ENCODE assay signal across 9 cellular contexts in genomic region chr9:136120119-136120393, GRCh38. TPM values are rescaled to one million over a fixed set of nuclear protein-coding genes. Genes with fewer than 3 reads are reported as not detected.
DNase-seq lines count a peak whose midpoint lies in the region; ATAC-seq and TF ChIP-seq lines count a peak whose summit lies in the region.
"Had no signal": no experiment of that assay in that cellular context is flagged by ENCODE, and none has a peak within 500 bp of the region (broad histone marks: within the 10 kb centered on the region; RNA-seq: fewer than 3 reads in every experiment).

No MANE protein-coding gene starts in this region.

- H3K27ac ChIP-seq in thoracic aorta: peak overlapping the region in 1 of 2 donors; percentile 81

- H3K4me3 ChIP-seq in thoracic aorta: peak overlapping the region; percentile 85

- no peak for ATAC-seq in activated CD8-positive, alpha-beta T cell treated with anti-CD3 and anti-CD28 coated beads for 36 hours
- ATAC-seq in left colon: peak; percentile 14
- ATAC-seq in thoracic aorta (ENCODE audit: insufficient number of reproducible peaks, low FRiP score, low read depth): no peak
- ATAC-seq in GM18909 (IDR thresholded peaks at IDR 0.05; ENCODE audit: poor library complexity, unreplicated experiment): no peak

- CTCF ChIA-PET in activated CD8-positive, alpha-beta T cell treated with anti-CD3 and anti-CD28 coated beads for 36 hours (lab: Charles Lee): interaction anchor here (0.7 to 4.8 kb wide), 3 partner anchors 19 to 152 kb away, joined by 3 to 54 read pairs (median 4); no protein-coding TSS in a partner anchor

- no peak overlapping the region for H3K27ac Mint-ChIP-seq in activated naive CD4-positive, alpha-beta T cell treated with anti-CD3 and anti-CD28 coated beads, Interleukin-2, amount 50 U/mL, for 24 hours
- H3K27ac Mint-ChIP-seq in activated CD8-positive, alpha-beta T cell treated with anti-CD3 and anti-CD28 coated beads for 36 hours: peak overlapping the region; percentile 86

- H3K36me3 Mint-ChIP-seq in activated naive CD4-positive, alpha-beta T cell treated with anti-CD3 and anti-CD28 coated beads, Interleukin-2, amount 50 U/mL, for 24 hours: no peaks in the 10 kb centered on the region
- H3K36me3 Mint-ChIP-seq in activated CD8-positive, alpha-beta T cell treated with anti-CD3 and anti-CD28 coated beads for 36 hours (ENCODE audit: low read depth): peaks cover 2% of the 10 kb centered on the region

- peaks cover 15 to 36% of the 10 kb centered on the region in 2 donors for H3K4me1 ChIP-seq in thoracic aorta (ENCODE audit: control insufficient read depth in 1 of 2, low read depth in 2 of 2)

- H3K4me1 Mint-ChIP-seq in activated naive CD4-positive, alpha-beta T cell treated with anti-CD3 and anti-CD28 coated beads, Interleukin-2, amount 50 U/mL, for 24 hours: peaks cover under 1% of the 10 kb centered on the region
- peaks cover 4% of the 10 kb centered on the region for H3K4me1 Mint-ChIP-seq in activated CD8-positive, alpha-beta T cell treated with anti-CD3 and anti-CD28 coated beads for 36 hours (ENCODE audit: low read depth)

- TF ChIP-seq CTCF in activated CD8-positive, alpha-beta T cell treated with anti-CD3 and anti-CD28 coated beads for 36 hours (IDR thresholded peaks at IDR 0.05): no peak
- TF ChIP-seq CTCF in thoracic aorta (IDR thresholded peaks at IDR 0.05): no peak

- H3K9me3 Mint-ChIP-seq in activated naive CD4-positive, alpha-beta T cell treated with anti-CD3 and anti-CD28 coated beads, Interleukin-2, amount 50 U/mL, for 24 hours: no peaks in the 10 kb centered on the region
- H3K9me3 Mint-ChIP-seq in activated CD8-positive, alpha-beta T cell treated with anti-CD3 and anti-CD28 coated beads for 36 hours: no peaks in the 10 kb centered on the region

- no peaks in the 10 kb centered on the region for H3K27me3 Mint-ChIP-seq in activated naive CD4-positive, alpha-beta T cell treated with anti-CD3 and anti-CD28 coated beads, Interleukin-2, amount 50 U/mL, for 24 hours
- peaks cover 2% of the 10 kb centered on the region for H3K27me3 Mint-ChIP-seq in activated CD8-positive, alpha-beta T cell treated with anti-CD3 and anti-CD28 coated beads for 36 hours
- H3K27me3 Mint-ChIP-seq: activated B cell treated with CpG ODN at 0.5 μM for 24 hours had no signal

- POLR2A ChIA-PET in activated CD8-positive, alpha-beta T cell treated with anti-CD3 and anti-CD28 coated beads for 36 hours (lab: Charles Lee): interaction anchor here (0.9 kb wide), 1 partner anchor 116 kb away, joined by 4 read pairs; no protein-coding TSS in a partner anchor

- H3K9me3 ChIP-seq in thoracic aorta: no peaks in the 10 kb centered on the region

- peaks cover 11% of the 10 kb centered on the region for H3K36me3 ChIP-seq in thoracic aorta

- no peaks in the 10 kb centered on the region for H3K27me3 ChIP-seq in thoracic aorta (replicated peaks; ENCODE audit: insufficient read depth)

- peak overlapping the region; percentile 62 for H3K4me3 Mint-ChIP-seq in activated naive CD4-positive, alpha-beta T cell treated with anti-CD3 and anti-CD28 coated beads, Interleukin-2, amount 50 U/mL, for 24 hours
- peak overlapping the region; percentile 77 for H3K4me3 Mint-ChIP-seq in activated CD8-positive, alpha-beta T cell treated with anti-CD3 and anti-CD28 coated beads for 36 hours

- intact Hi-C loops in activated CD8-positive, alpha-beta T cell treated with anti-CD3 and anti-CD28 coated beads for 36 hours (cut with micrococcal nuclease): loop anchor here (5.0 kb wide), 2 partner anchors 33 to 153 kb away; no protein-coding TSS in a partner anchor
- intact Hi-C loops in left colon (cut with DNase I, micrococcal nuclease): loop anchor here in 1 of 2 donors (5.0 kb wide), 1 partner anchor 153 kb away; no protein-coding TSS in a partner anchor

- no peak for DNase-seq in activated naive CD4-positive, alpha-beta T cell (lab: John Stamatoyannopoulos, UW)
- DNase-seq in activated CD8-positive, alpha-beta T cell treated with anti-CD3 and anti-CD28 coated beads for 36 hours: no peak
- DNase-seq in left colon (peak; percentile 55 to 60), thoracic aorta (ENCODE audit: low spot score) (no peak), ecto neural progenitor cell (ENCODE audit: low spot score) (no peak), NCI-H1092 (lab: John Stamatoyannopoulos, UW) (no peak)
- DNase-seq: activated B cell treated with CpG ODN at 0.5 μM for 24 hours had no signal

RNA-seq across cellular contexts. Expression of gene TMEM250, which starts 1.4 kb away (rescaled TPM):
- 10 to 100 TPM; 24.4 to 25.9 TPM for total RNA-seq in activated CD8-positive, alpha-beta T cell treated with anti-CD3 and anti-CD28 coated beads for 36 hours
- total RNA-seq in left colon (10 to 100 TPM; 51.0 to 59.3 TPM), thoracic aorta (10 to 100 TPM; 38.9 to 40.1 TPM)

RNA-seq across cellular contexts. Expression of gene NACC2, which starts 25.0 kb away (rescaled TPM):
- 1 to 10 TPM; 6.0 to 6.2 TPM for total RNA-seq in activated CD8-positive, alpha-beta T cell treated with anti-CD3 and anti-CD28 coated beads for 36 hours
- total RNA-seq in left colon (10 to 100 TPM; 16.0 to 25.2 TPM), thoracic aorta (10 to 100 TPM; 69.2 to 79.7 TPM)

Comparison
In these comparisons a context has a peak if more than half of its experiments do, and no peak if none do; other contexts are left out.
1. DNase-seq: peak in left colon (2 of 2); none in activated naive CD4-positive, alpha-beta T cell (0 of 4), activated CD8-positive, alpha-beta T cell treated with anti-CD3 and anti-CD28 coated beads for 36 hours (single experiment), thoracic aorta (single experiment), ecto neural progenitor cell (single experiment) and NCI-H1092 (single experiment).